29 cellular contexts compared by ENCODE assay signal in the genomic region with DNA sequence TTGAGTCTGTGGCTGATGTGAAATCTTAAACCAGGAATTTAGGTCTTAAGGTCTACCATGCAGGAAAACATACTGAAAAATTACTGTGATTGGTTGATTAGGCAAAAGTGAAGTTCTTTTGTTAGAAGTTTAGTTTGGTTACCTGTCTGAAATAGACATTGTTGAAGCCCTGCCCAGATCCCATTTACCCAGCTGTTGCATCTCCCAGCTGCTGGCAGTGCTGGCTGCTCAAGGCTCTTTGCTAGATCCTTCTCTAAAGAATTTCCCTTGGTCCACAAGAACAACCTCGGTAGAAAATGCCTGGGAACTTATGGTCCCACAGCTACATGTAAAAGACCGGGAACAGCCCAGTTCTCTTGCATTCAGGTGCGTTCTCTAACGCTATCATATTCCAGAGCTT.
"Had no signal": no experiment of that assay in that cellular context is flagged by ENCODE, and none has a peak within 500 bp of the region (broad histone marks: within the 10 kb centered on the region; RNA-seq: fewer than 3 reads in every experiment).

No MANE protein-coding gene starts in this region.

- H3K36me3 ChIP-seq: ascending aorta, brain microvascular endothelial cell, breast epithelium, WERI-Rb-1 had no signal

- H3K4me3 ChIP-seq: ascending aorta, breast epithelium had no signal

- DNase-seq: activated CD4-positive, alpha-beta memory T cell treated with anti-CD3 and anti-CD28 coated beads for 36 hours; activated CD4-positive, alpha-beta T cell treated with anti-CD3 and anti-CD28 coated beads for 4 hours; activated CD4-positive, alpha-beta T cell treated with anti-CD3 and anti-CD28 coated beads, Interleukin-2, amount 10 ng/mL, durations not matched to agents 24 days and 14 days; activated CD4-positive, alpha-beta T cell treated with anti-CD3 and anti-CD28 coated beads, Interleukin-2, amount 50 U/mL, for 1 hour; activated CD4-positive, alpha-beta T cell treated with anti-CD3 and anti-CD28 coated beads, Interleukin-2, amount 50 U/mL, for 4 hours; activated CD4-positive, CD25-positive, alpha-beta regulatory T cell; activated CD4-positive, CD25-positive, alpha-beta regulatory T cell treated with anti-CD3 and anti-CD28 coated beads, Interleukin-2, amount 50 U/mL, for 72 hours; activated CD8-positive, alpha-beta memory T cell treated with anti-CD3 and anti-CD28 coated beads, Interleukin-2, amount 50 U/mL, for 4 hours; activated CD8-positive, alpha-beta T cell treated with anti-CD3 and anti-CD28 coated beads for 36 hours; activated effector memory CD4-positive, alpha-beta T cell treated with Interleukin-2 at 50 U/mL for 16 hours; activated gamma-delta T cell; activated naive CD4-positive, alpha-beta T cell treated with anti-CD3 and anti-CD28 coated beads, Interleukin-2, amount 10 ng/mL, durations not matched to agents 7 days and 5 days; activated naive CD4-positive, alpha-beta T cell treated with Interleukin-2 at 50 U/mL for 16 hours; activated naive CD8-positive, alpha-beta T cell treated with anti-CD3 and anti-CD28 coated beads, Interleukin-2, amount 10 ng/mL, durations not matched to agents 7 days and 5 days; activated naive CD8-positive, alpha-beta T cell treated with anti-CD3 and anti-CD28 coated beads, Interleukin-2, amount 50 U/mL, for 24 hours; activated T-cell treated with anti-CD3 and anti-CD28 coated beads for 4 hours; activated T-cell treated with anti-CD3 and anti-CD28 coated beads, Interleukin-2, amount 50 U/mL, for 24 hours; activated T-cell treated with anti-CD3 and anti-CD28 coated beads, Interleukin-2, amount 50 U/mL, for 48 hours; amygdala; anterior cingulate cortex; brain microvascular endothelial cell; central memory CD4-positive, alpha-beta T cell; T-helper 1 cell; T-helper 2 cell; T-helper 9 cell; WERI-Rb-1 had no signal

- H3K27ac ChIP-seq: ascending aorta, brain microvascular endothelial cell, breast epithelium, WERI-Rb-1 had no signal

- H3K4me1 ChIP-seq: ascending aorta, breast epithelium had no signal

- ATAC-seq: activated CD8-positive, alpha-beta T cell treated with anti-CD3 and anti-CD28 coated beads for 36 hours; activated naive CD8-positive, alpha-beta T cell treated with anti-CD3 and anti-CD28 coated beads, Interleukin-2, amount 50 U/mL, for 24 hours; WTC11 had no signal

- H3K9me3 ChIP-seq: ascending aorta, breast epithelium had no signal

- H3K27me3 ChIP-seq: ascending aorta, brain microvascular endothelial cell, breast epithelium had no signal
